23 cellular contexts compared by ENCODE assay signal in genomic region chr4:110175634-110176033, GRCh38.
"Had no signal": no experiment of that assay in that cellular context is flagged by ENCODE, and none has a peak within 500 bp of the region (broad histone marks: within the 10 kb centered on the region; RNA-seq: fewer than 3 reads in every experiment).

No MANE protein-coding gene starts in this region.

- H2AFZ ChIP-seq: hepatocyte had no signal

- H3K4me2 ChIP-seq: hepatocyte had no signal

- H3K4me1 Mint-ChIP-seq: central memory CD8-positive, alpha-beta T cell; naive thymus-derived CD8-positive, alpha-beta T cell had no signal

- H3K36me3 Mint-ChIP-seq: activated naive CD4-positive, alpha-beta T cell treated with anti-CD3 and anti-CD28 coated beads, Interleukin-2, amount 50 U/mL, for 72 hours had no signal

- H3K4me3 Mint-ChIP-seq: central memory CD8-positive, alpha-beta T cell; effector memory CD8-positive, alpha-beta T cell; immature natural killer cell; naive thymus-derived CD8-positive, alpha-beta T cell; type B pancreatic cell had no signal

- H3K36me3 ChIP-seq: adrenal gland, ascending aorta, brain microvascular endothelial cell, sigmoid colon, spleen, thoracic aorta, vagina had no signal

- H3K27ac ChIP-seq: adrenal gland, ascending aorta, brain microvascular endothelial cell, hepatocyte, left lung, sigmoid colon, spleen, thoracic aorta, vagina had no signal

- H3K27me3 ChIP-seq: adrenal gland, ascending aorta, brain microvascular endothelial cell, hepatocyte, left lung, sigmoid colon, spleen, vagina had no signal

- H3K9me3 ChIP-seq: adrenal gland, ascending aorta, left lung, sigmoid colon, spleen, thoracic aorta, vagina had no signal

- H3K4me3 ChIP-seq: adrenal gland, ascending aorta, hepatocyte, left lung, lung, sigmoid colon, spleen, thoracic aorta, vagina had no signal

- DNase-seq: activated gamma-delta T cell treated with Interleukin-2 at 50 U/mL for 16 hours; activated T-cell treated with anti-CD3 and anti-CD28 coated beads, Interleukin-2, amount 50 U/mL, for 1 hour; adrenal gland; brain microvascular endothelial cell; effector memory CD8-positive, alpha-beta T cell; glutamatergic neuron; immature natural killer cell; left lung; naive thymus-derived CD8-positive, alpha-beta T cell; retina; sigmoid colon; spleen; stimulated activated CD4-positive, alpha-beta T cell treated with anti-CD3 and anti-CD28 coated beads, Interleukin-4, amount 100 ng/mL, for 1 hour; stimulated activated naive CD4-positive, alpha-beta T cell treated with Interleukin-2 at 50 U/mL for 16 hours had no signal

- H3K9me3 Mint-ChIP-seq: activated naive CD4-positive, alpha-beta T cell treated with anti-CD3 and anti-CD28 coated beads, Interleukin-2, amount 50 U/mL, for 72 hours; central memory CD8-positive, alpha-beta T cell; effector memory CD8-positive, alpha-beta T cell; immature natural killer cell; naive thymus-derived CD8-positive, alpha-beta T cell; type B pancreatic cell had no signal

- H3K4me1 ChIP-seq: adrenal gland, ascending aorta, left lung, sigmoid colon, spleen, vagina had no signal

- H3K27me3 Mint-ChIP-seq: central memory CD8-positive, alpha-beta T cell; effector memory CD8-positive, alpha-beta T cell; naive thymus-derived CD8-positive, alpha-beta T cell; progenitor cell of endocrine pancreas; type B pancreatic cell had no signal

- H3K27ac Mint-ChIP-seq: activated naive CD4-positive, alpha-beta T cell treated with anti-CD3 and anti-CD28 coated beads, Interleukin-2, amount 50 U/mL, for 72 hours; effector memory CD8-positive, alpha-beta T cell; immature natural killer cell; naive thymus-derived CD8-positive, alpha-beta T cell; progenitor cell of endocrine pancreas; type B pancreatic cell had no signal
